Comparison of ENCODE assay signal across 20 cellular contexts in genomic region chr9:73231203-73231602, GRCh38.
DNase-seq lines count a peak whose midpoint lies in the region; ATAC-seq and TF ChIP-seq lines count a peak whose summit lies in the region.
"Had no signal": no experiment of that assay in that cellular context is flagged by ENCODE, and none has a peak within 500 bp of the region (broad histone marks: within the 10 kb centered on the region; RNA-seq: fewer than 3 reads in every experiment).

No MANE protein-coding gene starts in this region.

- H2BK12ac ChIP-seq in H9 (ENCODE audit: insufficient read length, low read depth, low read length) (peak overlapping the region; percentile 62), mesenchymal stem cell (ENCODE audit: low read length in 2 of 2) (no peak overlapping the region)

- H3K9me3 ChIP-seq in H9 (ENCODE audit: control insufficient read depth, low read depth, low read length), result no peaks in the 10 kb centered on the region
- no peaks in the 10 kb centered on the region for H3K9me3 ChIP-seq in mesenchymal stem cell (ENCODE audit: control insufficient read depth, low read length)

- intact Hi-C loops in Right ventricle myocardium superior (cut with DNase I), result no loop called here

- no peaks in the 10 kb centered on the region for H3K23me2 ChIP-seq in H9 (ENCODE audit: insufficient read length, low read depth, low read length, poor library complexity, severe bottlenecking)

- TF ChIP-seq CTCF in H9 (conservative IDR thresholded peaks at IDR 0.05) (no peak), glutamatergic neuron (IDR thresholded peaks at IDR 0.05; ENCODE audit: partially characterized antibody, unreplicated experiment) (no peak)

- no peaks in the 10 kb centered on the region for H3K79me2 ChIP-seq in H9 (ENCODE audit: insufficient read depth, low read length)

- no peak overlapping the region for H2BK20ac ChIP-seq in H9 (ENCODE audit: low read depth, low read length, poor library complexity, severe bottlenecking)

- H4K91ac ChIP-seq in H9 (ENCODE audit: insufficient read length, low read depth, low read length) (no peak overlapping the region), mesenchymal stem cell (ENCODE audit: low read length) (no peak overlapping the region)

- no peak overlapping the region for H3K4ac ChIP-seq in H9 (ENCODE audit: low read depth, low read length)
- no peak overlapping the region for H3K4ac ChIP-seq in mesenchymal stem cell (ENCODE audit: low read depth in 1 of 2, low read length in 2 of 2)

- H3K27me3 ChIP-seq in H9 (ENCODE audit: insufficient read depth, low read length), result no peaks in the 10 kb centered on the region
- no peaks in the 10 kb centered on the region for H3K27me3 ChIP-seq in mesenchymal stem cell (ENCODE audit: control insufficient read depth in 1 of 2, insufficient read depth in 1 of 2, low read length in 2 of 2)

- H3K14ac ChIP-seq in H9 (ENCODE audit: insufficient read depth, low read length) (no peak overlapping the region), mesenchymal stem cell (ENCODE audit: low read length in 2 of 2) (no peak overlapping the region)

- H4K20me1 ChIP-seq in H9 (ENCODE audit: control insufficient read depth, insufficient read depth, insufficient read length), result no peaks in the 10 kb centered on the region

- no peak for DNase-seq in activated naive CD4-positive, alpha-beta T cell treated with anti-CD3 and anti-CD28 coated beads, Interleukin-2, amount 50 U/mL, for 72 hours (ENCODE audit: low spot score in 2 of 2)
- DNase-seq in activated naive CD4-positive, alpha-beta T cell treated with anti-CD3 and anti-CD28 coated beads, Interleukin-2, amount 10 ng/mL, durations not matched to agents 7 days and 5 days, result no peak
- DNase-seq in H9 (no peak), mesenchymal stem cell (no peak), glutamatergic neuron (no peak), Right ventricle myocardium superior (no peak)
- no peak for DNase-seq in stimulated activated naive CD8-positive, alpha-beta T cell treated with anti-CD3 and anti-CD28 coated beads, Interleukin-15, Interleukin-2, amounts not matched to agents 100 U/mL and 50 U/mL, for 24 hours
- DNase-seq: 8988T; C1 segment of cervical spinal cord; Calu3; CD8-positive, alpha-beta memory T cell; Kasumi-1; NCI-H1417; NCI-H1694 treated with DMSO at 0.1 percent for 48 hours; NCI-H446 treated with DMSO at 0.1 percent for 48 hours; NCI-H526 treated with DMSO at 0.1 percent for 48 hours; PC-3; SHP77; SW 1271 had no signal

- no peak overlapping the region for H3K4me3 Mint-ChIP-seq in activated naive CD4-positive, alpha-beta T cell treated with anti-CD3 and anti-CD28 coated beads, Interleukin-2, amount 10 ng/mL, durations not matched to agents 7 days and 5 days
- no peak overlapping the region for H3K4me3 Mint-ChIP-seq in H9
- no peak overlapping the region for H3K4me3 Mint-ChIP-seq in glutamatergic neuron (ENCODE audit: unreplicated experiment)
- H3K4me3 Mint-ChIP-seq: CD8-positive, alpha-beta memory T cell had no signal

- H2BK5ac ChIP-seq in H9 (ENCODE audit: insufficient read length, low read length) (no peak overlapping the region), mesenchymal stem cell (ENCODE audit: low read depth, low read length, poor library complexity, severe bottlenecking) (no peak overlapping the region)

- H4K8ac ChIP-seq in H9 (replicated peaks; ENCODE audit: insufficient read length, low read depth, low read length), result no peak overlapping the region
- no peak overlapping the region for H4K8ac ChIP-seq in mesenchymal stem cell (ENCODE audit: low read length)

- H3K36me3 Mint-ChIP-seq in activated naive CD4-positive, alpha-beta T cell treated with anti-CD3 and anti-CD28 coated beads, Interleukin-2, amount 50 U/mL, for 72 hours, result no peaks in the 10 kb centered on the region
- H3K36me3 Mint-ChIP-seq in activated naive CD4-positive, alpha-beta T cell treated with anti-CD3 and anti-CD28 coated beads, Interleukin-2, amount 10 ng/mL, durations not matched to agents 7 days and 5 days, result no peaks in the 10 kb centered on the region
- H3K36me3 Mint-ChIP-seq in H9 (ENCODE audit: insufficient read depth in 1 of 3, low read depth in 3 of 3), result 0 out of 7 replicates have a peak, but pooled peaks cover 0 to 6% (median 0%) of the 10 kb centered on the region in 3 experiments
- H3K36me3 Mint-ChIP-seq in glutamatergic neuron (ENCODE audit: unreplicated experiment), result no peaks in the 10 kb centered on the region
- H3K36me3 Mint-ChIP-seq: CD8-positive, alpha-beta memory T cell had no signal

- H3K9me3 Mint-ChIP-seq in activated naive CD4-positive, alpha-beta T cell treated with anti-CD3 and anti-CD28 coated beads, Interleukin-2, amount 50 U/mL, for 72 hours, result no peaks in the 10 kb centered on the region
- no peaks in the 10 kb centered on the region for H3K9me3 Mint-ChIP-seq in activated naive CD4-positive, alpha-beta T cell treated with anti-CD3 and anti-CD28 coated beads, Interleukin-2, amount 10 ng/mL, durations not matched to agents 7 days and 5 days
- H3K9me3 Mint-ChIP-seq in H9, result peaks cover 1 to 2% of the 10 kb centered on the region in 2 experiments; a peak in 1 of 5 replicates
- no peaks in the 10 kb centered on the region for H3K9me3 Mint-ChIP-seq in glutamatergic neuron (ENCODE audit: unreplicated experiment)
- H3K9me3 Mint-ChIP-seq: CD8-positive, alpha-beta memory T cell had no signal

- no peak overlapping the region for H3K27ac Mint-ChIP-seq in activated naive CD4-positive, alpha-beta T cell treated with anti-CD3 and anti-CD28 coated beads, Interleukin-2, amount 50 U/mL, for 72 hours
- no peak overlapping the region for H3K27ac Mint-ChIP-seq in activated naive CD4-positive, alpha-beta T cell treated with anti-CD3 and anti-CD28 coated beads, Interleukin-2, amount 10 ng/mL, durations not matched to agents 7 days and 5 days
- H3K27ac Mint-ChIP-seq in H9 (peak overlapping the region in 1 of 3 experiments; percentile 63; a peak in 1 of 7 replicates), glutamatergic neuron (ENCODE audit: unreplicated experiment) (no peak overlapping the region)
- H3K27ac Mint-ChIP-seq: CD8-positive, alpha-beta memory T cell had no signal

- CTCF ChIA-PET in activated naive CD4-positive, alpha-beta T cell treated with anti-CD3 and anti-CD28 coated beads, Interleukin-2, amount 10 ng/mL, durations not matched to agents 7 days and 5 days (lab: Charles Lee), result no interaction called here

- no peak overlapping the region for H3K4me2 ChIP-seq in H9 (ENCODE audit: insufficient read depth, insufficient read length, low read length)
- H3K4me2 ChIP-seq in mesenchymal stem cell (ENCODE audit: low read length, poor library complexity, severe bottlenecking), result no peak overlapping the region

- H2BK120ac ChIP-seq in H9 (ENCODE audit: low read depth, low read length, poor library complexity, severe bottlenecking), result no peak overlapping the region
- H2BK120ac ChIP-seq in mesenchymal stem cell (ENCODE audit: low read depth, low read length), result no peak overlapping the region

- H3K36me3 ChIP-seq in mesenchymal stem cell (ENCODE audit: control insufficient read depth in 1 of 2, insufficient read depth in 2 of 2, low read depth in 1 of 2, low read length in 2 of 2), result no peaks in the 10 kb centered on the region

- H3K23ac ChIP-seq in H9 (ENCODE audit: insufficient read length, low read depth, low read length) (no peak overlapping the region), mesenchymal stem cell (ENCODE audit: low read length in 2 of 2) (no peak overlapping the region)

- H3K18ac ChIP-seq in H9 (ENCODE audit: insufficient read length, low read depth, low read length) (no peak overlapping the region), mesenchymal stem cell (ENCODE audit: low read depth in 1 of 2, low read length in 2 of 2) (no peak overlapping the region)

- no peak overlapping the region for H3T11ph ChIP-seq in H9 (ENCODE audit: low read length)

- H2BK15ac ChIP-seq in H9 (ENCODE audit: low read depth, low read length) (no peak overlapping the region), mesenchymal stem cell (ENCODE audit: low read depth, poor library complexity, severe bottlenecking) (no peak overlapping the region)

- H3K27ac ChIP-seq in H9 (ENCODE audit: insufficient read length, low read depth, low read length), result no peak overlapping the region
- no peak overlapping the region for H3K27ac ChIP-seq in mesenchymal stem cell (ENCODE audit: low read length, poor library complexity, severe bottlenecking)

- H3K9ac ChIP-seq in H9 (ENCODE audit: extremely low read depth, insufficient read length, low read length), result no peak overlapping the region
- no peak overlapping the region for H3K9ac ChIP-seq in mesenchymal stem cell (ENCODE audit: low read length)

- H3K4me3 ChIP-seq in mesenchymal stem cell (ENCODE audit: insufficient read depth in 1 of 2, low read depth in 1 of 2, low read length in 2 of 2), result no peak overlapping the region

- H2AFZ ChIP-seq in H9 (ENCODE audit: low read length) (no peak overlapping the region), mesenchymal stem cell (ENCODE audit: low read depth, low read length) (no peak overlapping the region)

- H4K5ac ChIP-seq in H9 (ENCODE audit: insufficient read length, low read depth, low read length), result no peak overlapping the region

- no peaks in the 10 kb centered on the region for H3K4me1 Mint-ChIP-seq in activated naive CD4-positive, alpha-beta T cell treated with anti-CD3 and anti-CD28 coated beads, Interleukin-2, amount 10 ng/mL, durations not matched to agents 7 days and 5 days
- H3K4me1 Mint-ChIP-seq in H9 (peaks cover 0 to 3% of the 10 kb centered on the region in 2 experiments; a peak in 2 of 4 replicates), glutamatergic neuron (ENCODE audit: low read depth, unreplicated experiment) (peaks cover 2% of the 10 kb centered on the region)
- H3K4me1 Mint-ChIP-seq: CD8-positive, alpha-beta memory T cell had no signal

- no peak overlapping the region for H2AK5ac ChIP-seq in H9 (ENCODE audit: insufficient read length, low read length)
- H2AK5ac ChIP-seq in mesenchymal stem cell (ENCODE audit: low read length, severe bottlenecking), result no peak overlapping the region

- no peaks in the 10 kb centered on the region for H3K79me1 ChIP-seq in H9 (ENCODE audit: insufficient read depth, low read depth, low read length, poor library complexity, severe bottlenecking)
- no peaks in the 10 kb centered on the region for H3K79me1 ChIP-seq in mesenchymal stem cell (replicated peaks; ENCODE audit: low read length, poor library complexity, severe bottlenecking)

- H3K27me3 Mint-ChIP-seq in activated naive CD4-positive, alpha-beta T cell treated with anti-CD3 and anti-CD28 coated beads, Interleukin-2, amount 10 ng/mL, durations not matched to agents 7 days and 5 days, result peaks cover 4% of the 10 kb centered on the region
- H3K27me3 Mint-ChIP-seq in H9 (ENCODE audit: low read depth) (no peaks in the 10 kb centered on the region), glutamatergic neuron (ENCODE audit: unreplicated experiment) (peaks cover 2% of the 10 kb centered on the region)

- H3K56ac ChIP-seq in H9 (ENCODE audit: insufficient read length, low read depth, low read length), result no peak overlapping the region

- H3K4me1 ChIP-seq in H9 (ENCODE audit: insufficient read depth, low read length), result no peaks in the 10 kb centered on the region
- no peaks in the 10 kb centered on the region for H3K4me1 ChIP-seq in mesenchymal stem cell (ENCODE audit: control insufficient read depth, insufficient read depth, low read depth, low read length)

- ATAC-seq in activated naive CD4-positive, alpha-beta T cell treated with anti-CD3 and anti-CD28 coated beads, Interleukin-2, amount 50 U/mL, for 72 hours, result peak; percentile 41 to 80
- ATAC-seq in HG03442 (IDR thresholded peaks at IDR 0.05; ENCODE audit: unreplicated experiment) (peak; percentile 77), Right ventricle myocardium superior (ENCODE audit: poor library complexity) (no peak)
- ATAC-seq in stimulated activated naive CD8-positive, alpha-beta T cell treated with anti-CD3 and anti-CD28 coated beads, Interleukin-15, Interleukin-2, amounts not matched to agents 100 U/mL and 50 U/mL, for 24 hours, result peak; percentile 59
- ATAC-seq: PC-3 had no signal
